In genomic region chr15:58518626-58519025, GRCh38 we compare ENCODE assay signal across 14 cellular contexts.
DNase-seq lines count a peak whose midpoint lies in the region; ATAC-seq and TF ChIP-seq lines count a peak whose summit lies in the region.
"Had no signal": no experiment of that assay in that cellular context is flagged by ENCODE, and none has a peak within 500 bp of the region (broad histone marks: within the 10 kb centered on the region; RNA-seq: fewer than 3 reads in every experiment).

No MANE protein-coding gene starts in this region.

- intact Hi-C loops in CD14-positive monocyte (cut with micrococcal nuclease): loop anchor here in 1 of 2 donors (5.0 kb wide), 1 partner anchor 191 kb away; no protein-coding TSS in a partner anchor
- intact Hi-C loops in dendritic cell treated with granulocyte-macrophage colony-stimulating factor and Interleukin-4, amounts not matched to agents 40 ng/mL and 50 ng/mL, for 4 days (cut with micrococcal nuclease): loop anchor here (5.0 kb wide), 1 partner anchor 61 kb away; no protein-coding TSS in a partner anchor
- intact Hi-C loops in stomach (cut with DNase I; ENCODE audit: low total_unique reads): no loop called here

- H3K27ac ChIP-seq in stomach: no peak overlapping the region

- no peaks in the 10 kb centered on the region for H3K27me3 ChIP-seq in stomach
- H3K27me3 ChIP-seq: breast epithelium had no signal

- peak; percentile 24 for ATAC-seq in GM18868 (IDR thresholded peaks at IDR 0.05; ENCODE audit: unreplicated experiment)
- ATAC-seq in HG03460 (IDR thresholded peaks at IDR 0.05; ENCODE audit: unreplicated experiment): peak; percentile 11

- peak overlapping the region in 1 of 2 donors; percentile 48 for H3K4me3 Mint-ChIP-seq in CD14-positive monocyte
- no peak overlapping the region for H3K4me3 Mint-ChIP-seq in dendritic cell treated with granulocyte-macrophage colony-stimulating factor and Interleukin-4, amounts not matched to agents 40 ng/mL and 50 ng/mL, for 4 days
- H3K4me3 Mint-ChIP-seq: activated T-cell treated with anti-CD3 and anti-CD28 coated beads, Interleukin-2, amount 50 U/mL, for 4 hours; stimulated activated memory B cell treated with anti-CD40 and anti-IgM and Interleukin-4, amounts not matched to agents 10 μg/mL and 1 μg/mL and 100 μg/mL, for 72 hours had no signal

- no peaks in the 10 kb centered on the region for H3K9me3 ChIP-seq in stomach
- H3K9me3 ChIP-seq: breast epithelium had no signal

- no peak for DNase-seq in CD14-positive monocyte (ENCODE audit: low spot score)
- DNase-seq in effector CD4-positive, alpha-beta T cell: no peak
- DNase-seq in KG1 (lab: John Stamatoyannopoulos, UW): no peak
- DNase-seq in stomach: no peak
- no peak for DNase-seq in NCI-H345 (lab: John Stamatoyannopoulos, UW)
- DNase-seq: activated T-cell treated with anti-CD3 and anti-CD28 coated beads, Interleukin-2, amount 50 U/mL, for 4 hours; hippocampal formation; NCI-H446 treated with DMSO at 0.1 percent for 48 hours; posterior cingulate gyrus had no signal

- no peak overlapping the region for H3K4me3 ChIP-seq in stomach
- H3K4me3 ChIP-seq: breast epithelium had no signal

- H3K27me3 Mint-ChIP-seq in CD14-positive monocyte (ENCODE audit: low read depth in 3 of 3): peaks cover 0 to 3% (median 0%) of the 10 kb centered on the region in 3 donors
- H3K27me3 Mint-ChIP-seq in dendritic cell treated with granulocyte-macrophage colony-stimulating factor and Interleukin-4, amounts not matched to agents 40 ng/mL and 50 ng/mL, for 4 days: no peaks in the 10 kb centered on the region

- 59 to 84% (median 69%) methylated on average over 6 to 8 of the region's 8 CpGs for WGBS in stomach, 5 donors

- TF ChIP-seq CTCF in CD14-positive monocyte (IDR thresholded peaks at IDR 0.05): no peak
- no peak for TF ChIP-seq CTCF in stomach (IDR thresholded peaks at IDR 0.05)

- H3K36me3 Mint-ChIP-seq in CD14-positive monocyte: peaks cover 0 to 4% of the 10 kb centered on the region in 2 donors
- no peaks in the 10 kb centered on the region for H3K36me3 Mint-ChIP-seq in dendritic cell treated with granulocyte-macrophage colony-stimulating factor and Interleukin-4, amounts not matched to agents 40 ng/mL and 50 ng/mL, for 4 days (ENCODE audit: low read depth)
- H3K36me3 Mint-ChIP-seq: stimulated activated memory B cell treated with anti-CD40 and anti-IgM and Interleukin-4, amounts not matched to agents 10 μg/mL and 1 μg/mL and 100 μg/mL, for 72 hours had no signal

- no peak for TF ChIP-seq POLR2A in stomach (IDR thresholded peaks at IDR 0.05)

- H3K36me3 ChIP-seq in stomach: no peaks in the 10 kb centered on the region
- H3K36me3 ChIP-seq: breast epithelium had no signal

- peak overlapping the region; percentile 94 to 99 (median 97) for H3K27ac Mint-ChIP-seq in CD14-positive monocyte
- peak overlapping the region; percentile 82 for H3K27ac Mint-ChIP-seq in dendritic cell treated with granulocyte-macrophage colony-stimulating factor and Interleukin-4, amounts not matched to agents 40 ng/mL and 50 ng/mL, for 4 days
- H3K27ac Mint-ChIP-seq: stimulated activated memory B cell treated with anti-CD40 and anti-IgM and Interleukin-4, amounts not matched to agents 10 μg/mL and 1 μg/mL and 100 μg/mL, for 72 hours had no signal

- peaks cover 80% of the 10 kb centered on the region for H3K4me1 Mint-ChIP-seq in CD14-positive monocyte
- peaks cover 83% of the 10 kb centered on the region for H3K4me1 Mint-ChIP-seq in dendritic cell treated with granulocyte-macrophage colony-stimulating factor and Interleukin-4, amounts not matched to agents 40 ng/mL and 50 ng/mL, for 4 days (ENCODE audit: low read depth)

- peaks cover 0 to 42% (median 8%) of the 10 kb centered on the region in 4 donors for H3K4me1 ChIP-seq in stomach
- H3K4me1 ChIP-seq: breast epithelium had no signal

- no peak for TF ChIP-seq EP300 in stomach (IDR thresholded peaks at IDR 0.05)

- H3K9me3 Mint-ChIP-seq in CD14-positive monocyte: peaks cover 0 to 2% (median 0%) of the 10 kb centered on the region in 7 donors
- no peaks in the 10 kb centered on the region for H3K9me3 Mint-ChIP-seq in dendritic cell treated with granulocyte-macrophage colony-stimulating factor and Interleukin-4, amounts not matched to agents 40 ng/mL and 50 ng/mL, for 4 days
- H3K9me3 Mint-ChIP-seq: stimulated activated memory B cell treated with anti-CD40 and anti-IgM and Interleukin-4, amounts not matched to agents 10 μg/mL and 1 μg/mL and 100 μg/mL, for 72 hours had no signal
